1 cellular context compared by ENCODE assay signal in the genomic region with DNA sequence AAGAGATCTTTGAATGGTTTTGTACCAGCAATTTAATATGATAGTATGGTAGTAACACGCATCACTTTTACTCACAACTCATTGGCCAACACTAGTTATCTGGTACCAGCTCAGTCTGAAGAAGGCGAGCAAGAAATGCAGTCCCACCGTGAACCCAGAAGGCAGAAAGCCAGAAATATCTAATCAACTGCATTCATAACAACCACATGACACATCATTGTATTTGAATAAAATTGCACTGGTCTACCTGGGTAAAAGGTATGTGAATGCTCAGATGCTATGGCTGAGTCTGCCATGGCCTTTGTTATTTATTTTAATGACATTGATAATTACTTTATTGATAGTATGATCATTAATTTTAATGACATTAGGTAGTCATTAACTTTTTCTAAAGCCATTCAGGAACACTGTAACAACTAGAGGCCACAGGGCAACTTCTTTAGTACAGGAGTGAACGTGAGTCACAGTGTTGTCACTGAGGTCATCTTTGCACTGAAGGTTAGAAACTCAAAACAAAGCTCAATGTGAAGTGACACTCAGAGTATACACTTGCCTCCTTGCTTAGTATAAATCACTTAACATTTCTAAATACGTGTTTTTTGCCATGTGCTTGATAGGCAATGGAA.
TF ChIP-seq lines count a peak whose summit lies in the region.

No MANE protein-coding gene starts in this region.

TF ChIP-seq in IMR-90, 13 proteins besides CTCF, POLR2A, EP300 and RAD21:
- TF ChIP-seq NFE2L2 (IDR thresholded peaks at IDR 0.05; ENCODE audit: low read depth, low read length) (no peak), MXI1 (IDR thresholded peaks at IDR 0.05; ENCODE audit: borderline replicate concordance, low read depth, low read length) (no peak), RCOR1 (IDR thresholded peaks at IDR 0.05; ENCODE audit: insufficient replicate concordance, low read length) (no peak), MAFK (IDR thresholded peaks at IDR 0.05; ENCODE audit: low read depth, low read length) (no peak), FOS (IDR thresholded peaks at IDR 0.05; ENCODE audit: low read depth, low read length) (no peak), RFX5 (IDR thresholded peaks at IDR 0.05; ENCODE audit: low read depth, low read length) (no peak), SMC3 (IDR thresholded peaks at IDR 0.05; ENCODE audit: low read depth, low read length) (no peak), CEBPB (IDR thresholded peaks at IDR 0.05; ENCODE audit: low read depth, low read length) (no peak), MAZ (IDR thresholded peaks at IDR 0.05; ENCODE audit: borderline replicate concordance, low read depth, low read length) (no peak), CHD1 (IDR thresholded peaks at IDR 0.05; ENCODE audit: low read depth, low read length) (no peak), ELK1 (IDR thresholded peaks at IDR 0.05; ENCODE audit: borderline replicate concordance, low read depth, low read length) (no peak), BHLHE40 (IDR thresholded peaks at IDR 0.05; ENCODE audit: low read depth, low read length) (no peak)
- TF ChIP-seq, protein P1, sequence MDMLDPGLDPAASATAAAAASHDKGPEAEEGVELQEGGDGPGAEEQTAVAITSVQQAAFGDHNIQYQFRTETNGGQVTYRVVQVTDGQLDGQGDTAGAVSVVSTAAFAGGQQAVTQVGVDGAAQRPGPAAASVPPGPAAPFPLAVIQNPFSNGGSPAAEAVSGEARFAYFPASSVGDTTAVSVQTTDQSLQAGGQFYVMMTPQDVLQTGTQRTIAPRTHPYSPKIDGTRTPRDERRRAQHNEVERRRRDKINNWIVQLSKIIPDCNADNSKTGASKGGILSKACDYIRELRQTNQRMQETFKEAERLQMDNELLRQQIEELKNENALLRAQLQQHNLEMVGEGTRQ (IDR thresholded peaks at IDR 0.05; ENCODE audit: low read depth, low read length) = no peak
